Comparison of ENCODE assay signal across 17 cellular contexts in genomic region chr13:99403458-99403971, GRCh38.
DNase-seq lines count a peak whose midpoint lies in the region; ATAC-seq and TF ChIP-seq lines count a peak whose summit lies in the region.
"Had no signal": no experiment of that assay in that cellular context is flagged by ENCODE, and none has a peak within 500 bp of the region (broad histone marks: within the 10 kb centered on the region; RNA-seq: fewer than 3 reads in every experiment).

No MANE protein-coding gene starts in this region.

- H3K4me3 ChIP-seq in body of pancreas: no peak overlapping the region
- H3K4me3 ChIP-seq: lower lobe of right lung had no signal

- H3K4me3 Mint-ChIP-seq in activated T-helper 2 cell treated with anti-CD3 and anti-CD28 coated beads, Interferon-gamma antibody, Interleukin-2, Interleukin-4, amounts not matched to agents 10 μg/mL and 5 μg/mL and 100 μg/mL, durations not matched to agents 14 hours and 24 hours and 36 hours (ENCODE audit: low read depth): peak overlapping the region; percentile 23
- H3K4me3 Mint-ChIP-seq: activated CD4-positive, alpha-beta T cell treated with anti-CD3 and anti-CD28 coated beads, Interleukin-2, amount 10 ng/mL, durations not matched to agents 7 days and 5 days; nephron had no signal

- H3K9me3 ChIP-seq in body of pancreas: no peaks in the 10 kb centered on the region
- H3K9me3 ChIP-seq: lower lobe of right lung had no signal

- intact Hi-C loops in activated T-helper 2 cell treated with anti-CD3 and anti-CD28 coated beads, Interferon-gamma antibody, Interleukin-2, Interleukin-4, amounts not matched to agents 10 μg/mL and 5 μg/mL and 100 μg/mL, durations not matched to agents 14 hours and 24 hours and 36 hours (cut with micrococcal nuclease): loop anchor here (1.0 to 2.0 kb wide), 4 partner anchors 8 to 31 kb away; no protein-coding TSS in a partner anchor
- intact Hi-C loops in left colon (cut with DNase I, micrococcal nuclease): no loop called here
- intact Hi-C loops in body of pancreas (cut with DNase I): no loop called here

- H3K27me3 Mint-ChIP-seq in activated T-helper 2 cell treated with anti-CD3 and anti-CD28 coated beads, Interferon-gamma antibody, Interleukin-2, Interleukin-4, amounts not matched to agents 10 μg/mL and 5 μg/mL and 100 μg/mL, durations not matched to agents 14 hours and 24 hours and 36 hours (ENCODE audit: low read depth): no peaks in the 10 kb centered on the region
- H3K27me3 Mint-ChIP-seq: activated CD4-positive, alpha-beta T cell treated with anti-CD3 and anti-CD28 coated beads, Interleukin-2, amount 10 ng/mL, durations not matched to agents 7 days and 5 days had no signal

- H3K27me3 ChIP-seq in body of pancreas: no peaks in the 10 kb centered on the region

- TF ChIP-seq POLR2A in body of pancreas (IDR thresholded peaks at IDR 0.05): no peak

- peak overlapping the region; percentile 82 for H3K27ac Mint-ChIP-seq in activated T-helper 2 cell treated with anti-CD3 and anti-CD28 coated beads, Interferon-gamma antibody, Interleukin-2, Interleukin-4, amounts not matched to agents 10 μg/mL and 5 μg/mL and 100 μg/mL, durations not matched to agents 14 hours and 24 hours and 36 hours
- H3K27ac Mint-ChIP-seq: nephron had no signal

- H3K36me3 ChIP-seq in body of pancreas (replicated peaks in 1 of 2; ENCODE audit: insufficient read depth in 1 of 2, low read depth in 2 of 2): no peaks in the 10 kb centered on the region
- H3K36me3 ChIP-seq: lower lobe of right lung had no signal

- no peaks in the 10 kb centered on the region for H3K4me1 ChIP-seq in body of pancreas

- peaks cover 45% of the 10 kb centered on the region for H3K4me1 Mint-ChIP-seq in activated T-helper 2 cell treated with anti-CD3 and anti-CD28 coated beads, Interferon-gamma antibody, Interleukin-2, Interleukin-4, amounts not matched to agents 10 μg/mL and 5 μg/mL and 100 μg/mL, durations not matched to agents 14 hours and 24 hours and 36 hours (ENCODE audit: low read depth)
- H3K4me1 Mint-ChIP-seq: nephron had no signal

- peak; percentile 97 for ATAC-seq in left colon
- no peak for ATAC-seq in body of pancreas
- ATAC-seq: lower lobe of right lung had no signal

- no peak for TF ChIP-seq CTCF in body of pancreas (IDR thresholded peaks at IDR 0.05)

- peak; percentile 52 for DNase-seq in stimulated activated CD4-positive, alpha-beta T cell treated with anti-CD3 and anti-CD28 coated beads, Interleukin-15, amount 100 ng/mL, for 24 hours
- DNase-seq in stimulated activated CD4-positive, alpha-beta T cell treated with anti-CD3 and anti-CD28 coated beads, Interleukin-2, amount 100 ng/mL, for 48 hours: no peak
- no peak for DNase-seq in activated T-helper 2 cell treated with anti-CD3 and anti-CD28 coated beads, Interferon-gamma antibody, Interleukin-2, Interleukin-4, amounts not matched to agents 10 μg/mL and 5 μg/mL and 100 μg/mL, durations not matched to agents 14 hours and 24 hours and 36 hours (ENCODE audit: low spot score)
- peak; percentile 77 for DNase-seq in left colon
- no peak for DNase-seq in body of pancreas
- no peak for DNase-seq in UCSD-AML1 (lab: John Stamatoyannopoulos, UW; ENCODE audit: unreplicated experiment)
- no peak for DNase-seq in SKM-1 treated with dmso at 0.1 percent for 144 hours (lab: John Stamatoyannopoulos, UW; ENCODE audit: unreplicated experiment)
- DNase-seq: activated CD4-positive, alpha-beta T cell treated with anti-CD3 and anti-CD28 coated beads, Interleukin-2, amount 10 ng/mL, durations not matched to agents 7 days and 5 days; cerebellar nuclear complex; foreskin melanocyte; lower lobe of right lung; NCI-H1105 treated with DMSO at 0.1 percent for 48 hours; retina; SIG-M5; T1000 had no signal

- H3K27ac ChIP-seq in body of pancreas: no peak overlapping the region
- H3K27ac ChIP-seq: KMS-11, lower lobe of right lung had no signal

- 73 to 79% methylated on average over 5 of the region's 5 CpGs for WGBS in body of pancreas, 2 donors

- peaks cover 10% of the 10 kb centered on the region for H3K9me3 Mint-ChIP-seq in activated T-helper 2 cell treated with anti-CD3 and anti-CD28 coated beads, Interferon-gamma antibody, Interleukin-2, Interleukin-4, amounts not matched to agents 10 μg/mL and 5 μg/mL and 100 μg/mL, durations not matched to agents 14 hours and 24 hours and 36 hours

- H3K36me3 Mint-ChIP-seq in activated T-helper 2 cell treated with anti-CD3 and anti-CD28 coated beads, Interferon-gamma antibody, Interleukin-2, Interleukin-4, amounts not matched to agents 10 μg/mL and 5 μg/mL and 100 μg/mL, durations not matched to agents 14 hours and 24 hours and 36 hours (ENCODE audit: low read depth): peaks cover 30% of the 10 kb centered on the region

Comparison
In these comparisons a context has a peak if more than half of its experiments do, and no peak if none do; other contexts are left out.
1. DNase-seq: peak in stimulated activated CD4-positive, alpha-beta T cell treated with anti-CD3 and anti-CD28 coated beads, Interleukin-15, amount 100 ng/mL, for 24 hours (single experiment) and left colon (2 of 2); none in stimulated activated CD4-positive, alpha-beta T cell treated with anti-CD3 and anti-CD28 coated beads, Interleukin-2, amount 100 ng/mL, for 48 hours (0 of 2), activated T-helper 2 cell treated with anti-CD3 and anti-CD28 coated beads, Interferon-gamma antibody, Interleukin-2, Interleukin-4, amounts not matched to agents 10 μg/mL and 5 μg/mL and 100 μg/mL, durations not matched to agents 14 hours and 24 hours and 36 hours (single experiment), body of pancreas (0 of 4), UCSD-AML1 (single experiment) and SKM-1 treated with dmso at 0.1 percent for 144 hours (single experiment).